ENCODE assay signal across 17 cellular contexts in the genomic region with DNA sequence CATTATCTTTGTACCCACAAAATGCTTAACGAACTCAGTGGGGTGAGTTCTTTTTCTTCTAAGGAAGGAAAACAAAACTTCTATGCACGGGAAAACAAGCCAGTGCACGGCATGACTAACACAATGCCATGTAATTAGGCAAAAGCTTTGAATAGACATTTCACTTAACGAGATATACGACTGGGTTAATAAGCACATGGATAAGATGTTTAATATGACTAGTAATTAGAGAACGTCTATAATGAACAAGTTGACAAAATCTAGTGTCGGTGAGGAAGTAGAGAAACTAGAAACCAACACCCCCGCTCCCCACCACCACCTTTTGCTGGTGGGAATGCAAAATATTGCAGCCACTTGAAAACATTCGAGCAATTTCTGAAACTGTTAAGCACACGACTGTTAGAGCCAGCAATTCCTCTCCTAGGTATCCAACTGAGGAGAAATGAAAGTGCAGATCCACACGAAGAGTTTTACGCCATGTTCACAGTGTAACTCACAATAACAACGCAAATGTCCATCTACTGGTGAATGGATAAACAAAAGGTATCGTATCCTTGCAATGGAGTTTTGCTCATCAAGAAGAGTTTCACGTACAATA.
DNase-seq lines count a peak whose midpoint lies in the region; ATAC-seq and TF ChIP-seq lines count a peak whose summit lies in the region.
"Had no signal": no experiment of that assay in that cellular context is flagged by ENCODE, and none has a peak within 500 bp of the region (broad histone marks: within the 10 kb centered on the region; RNA-seq: fewer than 3 reads in every experiment).

No MANE protein-coding gene starts in this region.

- intact Hi-C loops in upper lobe of right lung (cut with DNase I): no loop called here

- peak overlapping the region; percentile 18; the same call in 1 of the 2 replicates for H3K4me2 ChIP-seq in MM.1S (ENCODE audit: low read depth, low read length)

- no peak for DNase-seq in MM.1S
- peak; percentile 75 for DNase-seq in NCI-H460 (ENCODE audit: extremely low read depth, low read depth)
- DNase-seq in SJSA1 (ENCODE audit: low read depth in 1 of 2, low spot score in 2 of 2): no peak
- no peak for DNase-seq in upper lobe of right lung
- no peak for DNase-seq in stimulated activated CD4-positive, alpha-beta T cell treated with anti-CD3 and anti-CD28 coated beads, Interleukin-15, amount 100 ng/mL, for 24 hours
- DNase-seq in effector CD4-positive, alpha-beta T cell: no peak
- DNase-seq: AML-193, DMS79 treated with DMSO at 0.1 percent for 48 hours, NCI-H1092, NCI-H187 treated with DMSO at 0.1 percent for 48 hours, NCI-H345, NCI-H526, RPMI8226, SHP77 treated with DMSO at 0.1 percent for 48 hours had no signal

- H3K9ac ChIP-seq in MM.1S (ENCODE audit: low read length): no peak overlapping the region

- no peaks in the 10 kb centered on the region for H4K20me1 ChIP-seq in MM.1S (ENCODE audit: insufficient read depth, low read length)

- TF ChIP-seq CTCF in MM.1S (IDR thresholded peaks at IDR 0.05; ENCODE audit: low read length) (no peak), upper lobe of right lung (IDR thresholded peaks at IDR 0.05) (no peak)

- H3K27me3 ChIP-seq in MM.1S (replicated peaks; ENCODE audit: insufficient read depth, low read length) (no peaks in the 10 kb centered on the region), SJSA1 (replicated peaks) (no peaks in the 10 kb centered on the region), upper lobe of right lung (no peaks in the 10 kb centered on the region)

- H2AFZ ChIP-seq in MM.1S (ENCODE audit: low read length): no peak overlapping the region

- H3K9me2 ChIP-seq in MM.1S (replicated peaks; ENCODE audit: insufficient read depth, low read length): no peaks in the 10 kb centered on the region

- no peaks in the 10 kb centered on the region for H3K9me3 ChIP-seq in MM.1S (replicated peaks; ENCODE audit: insufficient read depth, low read length)
- no peaks in the 10 kb centered on the region for H3K9me3 ChIP-seq in SJSA1 (replicated peaks)
- no peaks in the 10 kb centered on the region for H3K9me3 ChIP-seq in upper lobe of right lung
- H3K9me3 ChIP-seq: HAP-1 had no signal

- H3K36me3 ChIP-seq in MM.1S (replicated peaks; ENCODE audit: insufficient read depth, low read length): no peaks in the 10 kb centered on the region
- H3K36me3 ChIP-seq in SJSA1: no peaks in the 10 kb centered on the region
- H3K36me3 ChIP-seq in upper lobe of right lung: no peaks in the 10 kb centered on the region
- H3K36me3 ChIP-seq: HAP-1 had no signal

- H3K79me2 ChIP-seq in MM.1S (ENCODE audit: low read length): no peaks in the 10 kb centered on the region

- H3K4me3 ChIP-seq in MM.1S (ENCODE audit: low read length) (no peak overlapping the region), SJSA1 (peak overlapping the region; percentile 18), upper lobe of right lung (no peak overlapping the region)
- H3K4me3 ChIP-seq: HAP-1 had no signal

- no peak overlapping the region for H3K27ac ChIP-seq in MM.1S (ENCODE audit: low read length)
- no peak overlapping the region for H3K27ac ChIP-seq in SJSA1
- H3K27ac ChIP-seq in upper lobe of right lung: no peak overlapping the region
- H3K27ac ChIP-seq: C4-2B had no signal

- H3F3A ChIP-seq in MM.1S (ENCODE audit: insufficient read depth, low read length): no peaks in the 10 kb centered on the region

- no peak for ATAC-seq in upper lobe of right lung
- ATAC-seq in HG03135 (IDR thresholded peaks at IDR 0.05; ENCODE audit: unreplicated experiment): no peak

- H3K4me1 ChIP-seq in MM.1S (ENCODE audit: low read length) (no peaks in the 10 kb centered on the region; the same call in 1 of the 2 replicates), SJSA1 (replicated peaks) (peaks cover 29% of the 10 kb centered on the region), upper lobe of right lung (no peaks in the 10 kb centered on the region)
- H3K4me1 ChIP-seq: HAP-1 had no signal
